ENCODE assay signal across 8 cellular contexts in the genomic region with DNA sequence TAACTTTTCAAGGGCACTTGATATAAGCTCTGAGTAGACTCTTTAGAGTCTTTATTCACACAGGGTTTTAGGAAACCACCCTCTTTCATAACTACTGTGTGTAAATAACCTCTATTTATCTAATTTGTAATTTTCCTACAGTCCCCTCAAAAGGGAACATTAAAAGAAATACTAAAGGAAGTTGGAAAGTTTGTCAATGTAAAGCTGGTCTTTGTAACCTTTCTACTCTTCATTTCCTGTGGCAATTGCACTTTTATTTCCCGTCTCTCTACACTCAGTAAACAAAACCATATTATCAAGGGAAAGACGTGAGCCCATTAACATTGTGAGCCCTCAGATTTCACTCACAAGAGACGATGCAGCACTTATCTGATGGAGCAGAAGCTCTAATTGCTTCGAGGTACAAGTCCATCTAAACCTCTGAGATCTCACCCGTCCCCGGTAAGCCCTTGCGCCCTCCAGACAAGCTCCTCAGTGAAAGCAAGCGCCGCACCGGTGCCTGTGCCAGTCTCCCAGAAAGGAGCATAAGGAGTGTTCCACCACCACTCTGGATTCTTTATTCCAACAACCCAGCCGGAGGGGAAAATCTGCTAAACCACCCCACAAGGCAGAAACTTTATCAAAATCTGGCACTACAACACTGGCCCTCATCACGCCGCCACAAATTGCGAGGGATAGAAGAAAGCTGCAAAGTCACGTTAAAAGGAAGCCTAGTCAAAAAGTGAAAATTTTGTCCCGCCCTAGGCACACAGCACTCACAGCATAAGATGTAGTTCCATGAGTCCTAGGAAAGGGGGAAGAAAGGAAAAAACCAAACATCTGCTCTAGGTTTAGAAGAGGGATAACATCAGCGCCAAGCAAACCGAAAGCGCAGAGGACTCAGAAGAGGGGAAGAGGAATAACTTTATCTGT. TPM values are rescaled to one million over a fixed set of nuclear protein-coding genes. Genes with fewer than 3 reads are reported as not detected.
DNase-seq lines count a peak whose midpoint lies in the region; ATAC-seq, FAIRE-seq and TF ChIP-seq lines count a peak whose summit lies in the region.

No MANE protein-coding gene starts in this region.

- ATAC-seq in GM23338, result peak; percentile 8
- ATAC-seq in activated B cell treated with CpG ODN at 0.5 μM for 24 hours (ENCODE audit: low read depth), result no peak
- no peak for ATAC-seq in HG03342 (IDR thresholded peaks at IDR 0.05; ENCODE audit: unreplicated experiment)

- TF ChIP-seq CTCF in GM23338 (conservative IDR thresholded peaks at IDR 0.05; ENCODE audit: low read depth in 2 of 2) (no peak), activated B cell treated with CpG ODN at 0.5 μM for 24 hours (IDR thresholded peaks at IDR 0.05) (no peak), smooth muscle cell (IDR thresholded peaks at IDR 0.05; ENCODE audit: borderline replicate concordance, insufficient read depth, poor library complexity, severe bottlenecking) (no peak), WERI-Rb-1 (IDR thresholded peaks at IDR 0.05; ENCODE audit: low read depth, low read length) (no peak)

- peaks cover 17% of the 10 kb centered on the region for H3F3A ChIP-seq in GM23338 (replicated peaks; ENCODE audit: low read depth)
- no peaks in the 10 kb centered on the region for H3F3A ChIP-seq in smooth muscle cell (ENCODE audit: low read depth)

- H3K36me3 ChIP-seq in GM23338 (ENCODE audit: insufficient read depth) (no peaks in the 10 kb centered on the region), smooth muscle cell (ENCODE audit: low read depth) (no peaks in the 10 kb centered on the region), WERI-Rb-1 (no peaks in the 10 kb centered on the region)

- no peaks in the 10 kb centered on the region for H3K9me2 ChIP-seq in GM23338 (ENCODE audit: insufficient read depth)

- H3K27me3 Mint-ChIP-seq in GM23338 (ENCODE audit: insufficient read depth, low read depth, poor library complexity), result peaks cover 96% of the 10 kb centered on the region
- H3K27me3 Mint-ChIP-seq in activated B cell treated with CpG ODN at 0.5 μM for 24 hours, result peaks cover 64% of the 10 kb centered on the region

- DNase-seq in AG08395 (ENCODE audit: low spot score), result peak; percentile 22
- DNase-seq in GM23338 (ENCODE audit: low spot score), result peak; percentile 48
- no peak for DNase-seq in activated B cell treated with CpG ODN at 0.5 μM for 24 hours
- no peak for DNase-seq in smooth muscle cell (lab: John Stamatoyannopoulos, UW; ENCODE audit: unreplicated experiment)
- DNase-seq in GM19239 (ENCODE audit: insufficient read length, low spot score), result no peak
- DNase-seq in WERI-Rb-1, result no peak

- intact Hi-C loops in activated B cell treated with CpG ODN at 0.5 μM for 24 hours (cut with micrococcal nuclease), result no loop called here

- H3K4me1 Mint-ChIP-seq in GM23338, result peaks cover 40% of the 10 kb centered on the region
- H3K4me1 Mint-ChIP-seq in activated B cell treated with CpG ODN at 0.5 μM for 24 hours, result peaks cover 19% of the 10 kb centered on the region

- no peak overlapping the region for H3K9ac ChIP-seq in smooth muscle cell (ENCODE audit: low read depth)

- 9% methylated on average over 19 of the region's 19 CpGs for WGBS in smooth muscle cell (ENCODE audit: low lambda C conversion rate)

- H3K36me3 Mint-ChIP-seq in GM23338 (ENCODE audit: low read depth), result no peaks in the 10 kb centered on the region
- H3K36me3 Mint-ChIP-seq in activated B cell treated with CpG ODN at 0.5 μM for 24 hours (ENCODE audit: low read depth), result no peaks in the 10 kb centered on the region

- H3K4me3 Mint-ChIP-seq in GM23338, result peak overlapping the region; percentile 73
- H3K4me3 Mint-ChIP-seq in activated B cell treated with CpG ODN at 0.5 μM for 24 hours, result peak overlapping the region; percentile 83

- H3K27ac ChIP-seq in GM23338 (ENCODE audit: low read depth), result no peak overlapping the region
- H3K27ac ChIP-seq in smooth muscle cell (ENCODE audit: low read depth), result no peak overlapping the region
- H3K27ac ChIP-seq in WERI-Rb-1, result no peak overlapping the region

- no peaks in the 10 kb centered on the region for H3K79me2 ChIP-seq in GM23338 (replicated peaks; ENCODE audit: insufficient read depth)
- H3K79me2 ChIP-seq in smooth muscle cell (ENCODE audit: low read depth), result no peaks in the 10 kb centered on the region

- CTCF ChIA-PET in activated B cell treated with CpG ODN at 0.5 μM for 24 hours (lab: Charles Lee), result no interaction called here

- FAIRE-seq in GM19239 (lab: Jason Lieb, UNC), result no peak

- H4K20me1 ChIP-seq in GM23338 (replicated peaks; ENCODE audit: insufficient read depth), result peaks cover 18% of the 10 kb centered on the region
- no peaks in the 10 kb centered on the region for H4K20me1 ChIP-seq in smooth muscle cell (ENCODE audit: low read depth)

- POLR2A ChIA-PET in activated B cell treated with CpG ODN at 0.5 μM for 24 hours (lab: Charles Lee), result no interaction called here

- H3K4me1 ChIP-seq in GM23338 (ENCODE audit: insufficient read depth) (peaks cover 42% of the 10 kb centered on the region), smooth muscle cell (ENCODE audit: low read depth) (peaks cover 8% of the 10 kb centered on the region)

- H3K4me3 ChIP-seq in GM23338 (peak overlapping the region; percentile 55), iPS-11a (ENCODE audit: low read depth, low read length) (peak overlapping the region; percentile 9), smooth muscle cell (peak overlapping the region; percentile 59), WERI-Rb-1 (ENCODE audit: low read depth, low read length) (no peak overlapping the region)

- H3K4me2 ChIP-seq in GM23338, result peak overlapping the region; percentile 80
- H3K4me2 ChIP-seq in smooth muscle cell, result peak overlapping the region; percentile 98

- peaks cover 100% of the 10 kb centered on the region for H3K27me3 ChIP-seq in GM23338 (ENCODE audit: insufficient read depth)
- peaks cover 100% of the 10 kb centered on the region for H3K27me3 ChIP-seq in smooth muscle cell (ENCODE audit: low read depth)
- peaks cover 90% of the 10 kb centered on the region for H3K27me3 ChIP-seq in WERI-Rb-1 (ENCODE audit: insufficient read depth, low read depth, severe bottlenecking)

- H3K9me3 ChIP-seq in smooth muscle cell (replicated peaks; ENCODE audit: low read depth), result no peaks in the 10 kb centered on the region
- H3K9me3 ChIP-seq in WERI-Rb-1 (ENCODE audit: severe bottlenecking), result peaks cover 19% of the 10 kb centered on the region

- H3K27ac Mint-ChIP-seq in GM23338 (no peak overlapping the region), activated B cell treated with CpG ODN at 0.5 μM for 24 hours (no peak overlapping the region)

- H2AFZ ChIP-seq in GM23338, result peak overlapping the region; percentile 77
- peak overlapping the region; percentile 80 for H2AFZ ChIP-seq in smooth muscle cell (ENCODE audit: low read depth)

- no peaks in the 10 kb centered on the region for H3K9me3 Mint-ChIP-seq in GM23338
- no peaks in the 10 kb centered on the region for H3K9me3 Mint-ChIP-seq in activated B cell treated with CpG ODN at 0.5 μM for 24 hours

TF ChIP-seq in GM23338, 12 proteins besides CTCF, POLR2A, EP300 and RAD21 (continues in another document):
- TF ChIP-seq, protein P1, sequence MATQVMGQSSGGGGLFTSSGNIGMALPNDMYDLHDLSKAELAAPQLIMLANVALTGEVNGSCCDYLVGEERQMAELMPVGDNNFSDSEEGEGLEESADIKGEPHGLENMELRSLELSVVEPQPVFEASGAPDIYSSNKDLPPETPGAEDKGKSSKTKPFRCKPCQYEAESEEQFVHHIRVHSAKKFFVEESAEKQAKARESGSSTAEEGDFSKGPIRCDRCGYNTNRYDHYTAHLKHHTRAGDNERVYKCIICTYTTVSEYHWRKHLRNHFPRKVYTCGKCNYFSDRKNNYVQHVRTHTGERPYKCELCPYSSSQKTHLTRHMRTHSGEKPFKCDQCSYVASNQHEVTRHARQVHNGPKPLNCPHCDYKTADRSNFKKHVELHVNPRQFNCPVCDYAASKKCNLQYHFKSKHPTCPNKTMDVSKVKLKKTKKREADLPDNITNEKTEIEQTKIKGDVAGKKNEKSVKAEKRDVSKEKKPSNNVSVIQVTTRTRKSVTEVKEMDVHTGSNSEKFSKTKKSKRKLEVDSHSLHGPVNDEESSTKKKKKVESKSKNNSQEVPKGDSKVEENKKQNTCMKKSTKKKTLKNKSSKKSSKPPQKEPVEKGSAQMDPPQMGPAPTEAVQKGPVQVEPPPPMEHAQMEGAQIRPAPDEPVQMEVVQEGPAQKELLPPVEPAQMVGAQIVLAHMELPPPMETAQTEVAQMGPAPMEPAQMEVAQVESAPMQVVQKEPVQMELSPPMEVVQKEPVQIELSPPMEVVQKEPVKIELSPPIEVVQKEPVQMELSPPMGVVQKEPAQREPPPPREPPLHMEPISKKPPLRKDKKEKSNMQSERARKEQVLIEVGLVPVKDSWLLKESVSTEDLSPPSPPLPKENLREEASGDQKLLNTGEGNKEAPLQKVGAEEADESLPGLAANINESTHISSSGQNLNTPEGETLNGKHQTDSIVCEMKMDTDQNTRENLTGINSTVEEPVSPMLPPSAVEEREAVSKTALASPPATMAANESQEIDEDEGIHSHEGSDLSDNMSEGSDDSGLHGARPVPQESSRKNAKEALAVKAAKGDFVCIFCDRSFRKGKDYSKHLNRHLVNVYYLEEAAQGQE (IDR thresholded peaks at IDR 0.05; ENCODE audit: unreplicated experiment), result no peak
- no peak for TF ChIP-seq NANOG (IDR thresholded peaks at IDR 0.05; ENCODE audit: borderline replicate concordance)
- TF ChIP-seq ZNF114 (CRISPR knock-in tag; IDR thresholded peaks at IDR 0.05), result no peak
- peak; percentile 95 for TF ChIP-seq EZH2 (IDR thresholded peaks at IDR 0.05; ENCODE audit: low read depth, unreplicated experiment)

RNA-seq across cellular contexts. Expression of gene HOXD1, which starts 0.9 kb away (rescaled TPM):
- 0.39 TPM in 1 of 2 replicates, not detected in the other for total RNA-seq in GM23338 (2014; rRNA removed; shearing (Covaris generic))
- polyA plus RNA-seq in GM23338 (2016; fragmentation: Nextera tagmentation; extraction: Ambion mirVana), result not detected in 2 replicates
- not detected in 2 replicates for total RNA-seq in activated B cell treated with CpG ODN at 0.5 μM for 24 hours
- not detected in 2 replicates for total RNA-seq in smooth muscle cell
- polyA plus RNA-seq in smooth muscle cell, result not detected in 2 replicates

RNA-seq across cellular contexts. Expression of gene HOXD3, which starts 30.5 kb away (rescaled TPM):
- total RNA-seq in GM23338 (2014; rRNA removed; shearing (Covaris generic)), result not detected in 2 replicates
- polyA plus RNA-seq in GM23338 (2016; fragmentation: Nextera tagmentation; extraction: Ambion mirVana) (not detected in 2 replicates), smooth muscle cell (not detected in 2 replicates)
- total RNA-seq in activated B cell treated with CpG ODN at 0.5 μM for 24 hours (not detected in 2 replicates), smooth muscle cell (0.63 TPM in 1 of 2 replicates, not detected in the other)

RNA-seq across cellular contexts. Expression of gene HOXD4, which starts 36.2 kb away (rescaled TPM):
- total RNA-seq in GM23338 (2014; rRNA removed; shearing (Covaris generic)), result not detected in 2 replicates
- polyA plus RNA-seq in GM23338 (2016; fragmentation: Nextera tagmentation; extraction: Ambion mirVana) (not detected in 2 replicates), smooth muscle cell (not detected in 2 replicates)
- total RNA-seq in activated B cell treated with CpG ODN at 0.5 μM for 24 hours (not detected in 2 replicates), smooth muscle cell (0.09 TPM in 1 of 2 replicates, not detected in the other)

RNA-seq across cellular contexts. Expression of gene HOXD8, which starts 58.1 kb away (rescaled TPM):
- total RNA-seq in GM23338 (2014; rRNA removed; shearing (Covaris generic)), result not detected in 2 replicates
- polyA plus RNA-seq in GM23338 (2016; fragmentation: Nextera tagmentation; extraction: Ambion mirVana), result not detected in 2 replicates
- not detected in 2 replicates for total RNA-seq in activated B cell treated with CpG ODN at 0.5 μM for 24 hours
- total RNA-seq in smooth muscle cell, result 0.13 and 2.0 TPM in 2 replicates
- not detected in 2 replicates for polyA plus RNA-seq in smooth muscle cell

Comparison
In these comparisons a context has a peak if more than half of its experiments do, and no peak if none do; other contexts are left out.
1. DNase-seq: peak in AG08395 (single experiment) and GM23338 (single experiment); none in activated B cell treated with CpG ODN at 0.5 μM for 24 hours (single experiment), smooth muscle cell (single experiment), GM19239 (single experiment) and WERI-Rb-1 (single experiment).